19 cellular contexts compared by ENCODE assay signal in genomic region chr2:48483506-48483905, GRCh38. TPM values are rescaled to one million over a fixed set of nuclear protein-coding genes. Genes with fewer than 3 reads are reported as not detected.
DNase-seq lines count a peak whose midpoint lies in the region; ATAC-seq and TF ChIP-seq lines count a peak whose summit lies in the region.
"Had no signal": no experiment of that assay in that cellular context is flagged by ENCODE, and none has a peak within 500 bp of the region (broad histone marks: within the 10 kb centered on the region; RNA-seq: fewer than 3 reads in every experiment).

No MANE protein-coding gene starts in this region.

- TF ChIP-seq CTCF in ascending aorta (IDR thresholded peaks at IDR 0.05) (no peak), esophagus squamous epithelium (IDR thresholded peaks at IDR 0.05) (no peak), uterus (IDR thresholded peaks at IDR 0.05) (no peak)

- WGBS in esophagus squamous epithelium, 2 donors, result 24 to 42% methylated on average over 4 of the region's 4 CpGs

- H3K9me3 ChIP-seq in ascending aorta, result no peaks in the 10 kb centered on the region
- no peaks in the 10 kb centered on the region for H3K9me3 ChIP-seq in esophagus squamous epithelium
- no peaks in the 10 kb centered on the region for H3K9me3 ChIP-seq in uterus
- H3K9me3 ChIP-seq: breast epithelium, lower lobe of right lung had no signal

- H3K27ac ChIP-seq in ascending aorta (peak overlapping the region; percentile 78 to 87), esophagus squamous epithelium (peak overlapping the region; percentile 75 to 89 (median 82)), uterus (peak overlapping the region; percentile 78 to 90)
- H3K27ac ChIP-seq: BLaER1, breast epithelium, lower lobe of right lung had no signal

- peak in 1 of 2 donors; percentile 81 for DNase-seq in ascending aorta (ENCODE audit: low spot score in 2 of 2)
- no peak for DNase-seq in esophagus squamous epithelium (lab: John Stamatoyannopoulos, UW)
- DNase-seq in non-pigmented ciliary epithelial cell (ENCODE audit: low read depth), result peak; percentile 15
- peak; percentile 37 to 63 for DNase-seq in uterus
- no peak for DNase-seq in NCI-H510A treated with DMSO at 0.1 percent for 48 hours (lab: John Stamatoyannopoulos, UW)
- no peak for DNase-seq in DMS 273 (lab: John Stamatoyannopoulos, UW; ENCODE audit: unreplicated experiment)
- DNase-seq: activated CD4-positive, alpha-beta T cell treated with anti-CD3 and anti-CD28 coated beads for 48 hours; activated CD8-positive, alpha-beta memory T cell treated with anti-CD3 and anti-CD28 coated beads, Interleukin-2, amount 50 U/mL, for 48 hours; activated naive CD4-positive, alpha-beta T cell; effector memory CD4-positive, alpha-beta T cell; glutamatergic neuron; lower lobe of right lung; natural killer cell; PC-3; retina had no signal

- H3K27me3 ChIP-seq in ascending aorta, result no peaks in the 10 kb centered on the region
- H3K27me3 ChIP-seq in esophagus squamous epithelium, result no peaks in the 10 kb centered on the region
- H3K27me3 ChIP-seq in uterus, result no peaks in the 10 kb centered on the region
- H3K27me3 ChIP-seq: BLaER1, breast epithelium had no signal

- intact Hi-C loops in ascending aorta (cut with DNase I), result loop anchor here (5.0 kb wide), 1 partner anchor 49 kb away; the partner anchor contains the start of gene STON1
- intact Hi-C loops in esophagus squamous epithelium (cut with DNase I), result no loop called here
- intact Hi-C loops in uterus (cut with DNase I; ENCODE audit: low total_unique reads), result no loop called here

- H3K4me3 ChIP-seq in ascending aorta, result no peak overlapping the region
- no peak overlapping the region for H3K4me3 ChIP-seq in esophagus squamous epithelium
- H3K4me3 ChIP-seq in uterus, result no peak overlapping the region
- H3K4me3 ChIP-seq: BLaER1, breast epithelium, lower lobe of right lung had no signal

- peaks cover 0 to 13% of the 10 kb centered on the region in 2 donors for H3K4me1 ChIP-seq in ascending aorta
- H3K4me1 ChIP-seq in esophagus squamous epithelium, result peaks cover 0 to 62% (median 29%) of the 10 kb centered on the region in 3 donors
- peaks cover 0 to 13% of the 10 kb centered on the region in 2 donors for H3K4me1 ChIP-seq in uterus
- H3K4me1 ChIP-seq: breast epithelium had no signal

- H3K36me3 ChIP-seq in ascending aorta (peaks cover 0 to 20% of the 10 kb centered on the region in 2 donors), esophagus squamous epithelium (peaks cover 0 to 59% (median 5%) of the 10 kb centered on the region in 3 donors), uterus (no peaks in the 10 kb centered on the region)
- H3K36me3 ChIP-seq: breast epithelium had no signal

- TF ChIP-seq POLR2A in esophagus squamous epithelium (IDR thresholded peaks at IDR 0.05) (no peak), uterus (IDR thresholded peaks at IDR 0.05) (no peak)

- no peak for ATAC-seq in HG03045 (IDR thresholded peaks at IDR 0.05; ENCODE audit: unreplicated experiment)
- ATAC-seq in GM21529 (IDR thresholded peaks at IDR 0.05; ENCODE audit: unreplicated experiment), result no peak
- ATAC-seq: lower lobe of right lung, natural killer cell, PC-3 had no signal

RNA-seq across cellular contexts. Expression of gene PPP1R21, which starts 42.9 kb away (rescaled TPM):
- total RNA-seq in ascending aorta (16.6 TPM), esophagus squamous epithelium (10 to 100 TPM; 11.7 to 35.1 (median 22.3) TPM), uterus (100 to 1,000 TPM in 1 of 4 donors, 10 to 100 TPM in 3; 37.3 to 150 (median 53.0) TPM)

RNA-seq across cellular contexts. Expression of gene STON1, which starts 46.4 kb away (rescaled TPM):
- total RNA-seq in ascending aorta (23.4 TPM), esophagus squamous epithelium (10 to 100 TPM in 1 of 4 donors, 1 to 10 TPM in 3; 2.0 to 37.2 (median 6.9) TPM), uterus (10 to 100 TPM; 55.6 to 75.3 (median 65.8) TPM)

Comparison
In these comparisons a context has a peak if more than half of its experiments do, and no peak if none do; other contexts are left out.
1. DNase-seq: peak in non-pigmented ciliary epithelial cell (single experiment) and uterus (2 of 2); none in esophagus squamous epithelium (single experiment), NCI-H510A treated with DMSO at 0.1 percent for 48 hours (single experiment) and DMS 273 (single experiment).
2. Peak in every context shown above with its lines, with median percentiles within 50 percentile points of each other: H3K27ac ChIP-seq.